Comparison of ENCODE assay signal across 8 cellular contexts in genomic region chr20:53623454-53624206, GRCh38. TPM values are rescaled to one million over a fixed set of nuclear protein-coding genes. Genes with fewer than 3 reads are reported as not detected.
DNase-seq lines count a peak whose midpoint lies in the region; ATAC-seq and TF ChIP-seq lines count a peak whose summit lies in the region.

No MANE protein-coding gene starts in this region.

- no peak overlapping the region for H3K4ac ChIP-seq in trophoblast cell (ENCODE audit: low read depth, low read length)

- H3K23ac ChIP-seq in trophoblast cell (ENCODE audit: low read length), result no peak overlapping the region

- H2BK5ac ChIP-seq in trophoblast cell (ENCODE audit: low read depth, low read length, poor library complexity), result peak overlapping the region; percentile 76

- H3K14ac ChIP-seq in trophoblast cell (ENCODE audit: low read length), result no peak overlapping the region

- peak overlapping the region; percentile 58 for H3K4me2 ChIP-seq in trophoblast cell (ENCODE audit: low read length)

- peak; percentile 46 for ATAC-seq in HG03520 (IDR thresholded peaks at IDR 0.05; ENCODE audit: unreplicated experiment)

- no peaks in the 10 kb centered on the region for H3K36me3 ChIP-seq in left ventricle myocardium inferior
- H3K36me3 ChIP-seq in trophoblast cell (ENCODE audit: control insufficient read depth in 1 of 2, insufficient read depth in 2 of 2, low read length in 2 of 2), result no peaks in the 10 kb centered on the region

- H3K4me3 ChIP-seq in left ventricle myocardium inferior (peak overlapping the region; percentile 67), trophoblast cell (ENCODE audit: low read depth, low read length) (no peak overlapping the region)

- no peak overlapping the region for H2BK12ac ChIP-seq in trophoblast cell (ENCODE audit: low read length)

- H3K9ac ChIP-seq in trophoblast cell (ENCODE audit: low read length), result no peak overlapping the region

- DNase-seq in activated naive CD4-positive, alpha-beta T cell treated with Interleukin-2 at 50 U/mL for 16 hours, result peak; percentile 51
- DNase-seq in activated naive CD4-positive, alpha-beta T cell (lab: John Stamatoyannopoulos, UW), result no peak
- DNase-seq in RKO (ENCODE audit: low spot score), result peak; percentile 88
- peak; percentile 70 for DNase-seq in amniotic epithelial cell (ENCODE audit: low read depth)
- DNase-seq in left ventricle myocardium inferior, result peak; percentile 56
- peak; percentile 67 to 75 for DNase-seq in trophoblast cell
- no peak for DNase-seq in activated gamma-delta T cell (lab: John Stamatoyannopoulos, UW)

- H3K9me3 ChIP-seq in left ventricle myocardium inferior (replicated peaks) (no peaks in the 10 kb centered on the region), trophoblast cell (ENCODE audit: insufficient read depth, low read depth, low read length) (no peaks in the 10 kb centered on the region)

- H2AFZ ChIP-seq in trophoblast cell (ENCODE audit: insufficient read depth, low read length, poor library complexity), result no peak overlapping the region

- H2AK5ac ChIP-seq in trophoblast cell (ENCODE audit: low read length), result no peak overlapping the region

- peak overlapping the region; percentile 73 for H4K91ac ChIP-seq in trophoblast cell (ENCODE audit: low read depth, low read length)

- no peak for TF ChIP-seq CTCF in left ventricle myocardium inferior (IDR thresholded peaks at IDR 0.05; ENCODE audit: borderline replicate concordance)

- H4K12ac ChIP-seq in trophoblast cell (ENCODE audit: low read depth, low read length), result no peak overlapping the region

- WGBS in trophoblast cell (ENCODE audit: extremely low coverage, insufficient coverage, insufficient read length), result no CpG with 5 or more reads among the region's 13 CpGs

- H3K27me3 ChIP-seq in left ventricle myocardium inferior (ENCODE audit: low read depth), result no peaks in the 10 kb centered on the region
- H3K27me3 ChIP-seq in trophoblast cell (ENCODE audit: insufficient read depth, low read length), result no peaks in the 10 kb centered on the region

- H3K18ac ChIP-seq in trophoblast cell (ENCODE audit: low read length), result peak overlapping the region; percentile 21

- no peaks in the 10 kb centered on the region for H3K79me2 ChIP-seq in trophoblast cell (ENCODE audit: control insufficient read depth, insufficient read depth, low read length, poor library complexity)

- intact Hi-C loops in left ventricle myocardium inferior (cut with micrococcal nuclease), result no loop called here

- peaks cover 36% of the 10 kb centered on the region for H3K4me1 ChIP-seq in left ventricle myocardium inferior
- peaks cover 4 to 5% of the 10 kb centered on the region in 2 experiments for H3K4me1 ChIP-seq in trophoblast cell (ENCODE audit: control insufficient read depth in 1 of 2, insufficient read depth in 2 of 2, low read length in 2 of 2)

- H3K27ac ChIP-seq in left ventricle myocardium inferior (replicated peaks) (peak overlapping the region; percentile 92), trophoblast cell (ENCODE audit: low read depth, low read length) (peak overlapping the region; percentile 83)

- H2BK120ac ChIP-seq in trophoblast cell (ENCODE audit: insufficient read depth, low read length, poor library complexity), result peak overlapping the region; percentile 86

- peak overlapping the region; percentile 29 for H4K8ac ChIP-seq in trophoblast cell (ENCODE audit: low read depth, low read length)

- peaks cover 18% of the 10 kb centered on the region for H3K79me1 ChIP-seq in trophoblast cell (ENCODE audit: low read length)

RNA-seq across cellular contexts. Expression of gene ZNF217, which starts 30.0 kb away (rescaled TPM):
- 5.4 TPM for total RNA-seq in left ventricle myocardium inferior
- polyA plus RNA-seq in trophoblast cell (2013), result 45.3 and 46.1 TPM in 2 replicates

Comparison
In these comparisons a context has a peak if more than half of its experiments do, and no peak if none do; other contexts are left out.
1. DNase-seq: peak in activated naive CD4-positive, alpha-beta T cell treated with Interleukin-2 at 50 U/mL for 16 hours (single experiment), RKO (single experiment), amniotic epithelial cell (single experiment), left ventricle myocardium inferior (single experiment) and trophoblast cell (2 of 2); none in activated naive CD4-positive, alpha-beta T cell (0 of 4) and activated gamma-delta T cell (single experiment).